Comparison of ENCODE assay signal across 23 cellular contexts in genomic region chr22:37690901-37691504, GRCh38. TPM values are rescaled to one million over a fixed set of nuclear protein-coding genes. Genes with fewer than 3 reads are reported as not detected.
DNase-seq lines count a peak whose midpoint lies in the region; ATAC-seq and TF ChIP-seq lines count a peak whose summit lies in the region.
"Had no signal": no experiment of that assay in that cellular context is flagged by ENCODE, and none has a peak within 500 bp of the region (broad histone marks: within the 10 kb centered on the region; RNA-seq: fewer than 3 reads in every experiment).

No MANE protein-coding gene starts in this region.

- H3K9me3 ChIP-seq in Karpas-422 (ENCODE audit: low read length) (no peaks in the 10 kb centered on the region), gastrocnemius medialis (no peaks in the 10 kb centered on the region)
- H3K9me3 ChIP-seq: A549, SK-N-SH had no signal

- H3K4me3 ChIP-seq in Karpas-422 (ENCODE audit: low read length) (no peak overlapping the region), gastrocnemius medialis (no peak overlapping the region), brain microvascular endothelial cell (ENCODE audit: low read depth, low read length) (no peak overlapping the region)
- H3K4me3 ChIP-seq: A549, GM12878, GM23338 had no signal

- peaks cover 20% of the 10 kb centered on the region for H3K79me2 ChIP-seq in Karpas-422 (ENCODE audit: low read length)

- intact Hi-C loops in gastrocnemius medialis (cut with DNase I; ENCODE audit: low total_unique reads), result no loop called here

- no peak for TF ChIP-seq POLR2A in gastrocnemius medialis (IDR thresholded peaks at IDR 0.05)

- TF ChIP-seq CTCF in gastrocnemius medialis (IDR thresholded peaks at IDR 0.05 in 4 of 5, conservative IDR thresholded peaks at IDR 0.05 in 1 of 5), result no peak
- TF ChIP-seq CTCF in brain microvascular endothelial cell (IDR thresholded peaks at IDR 0.05; ENCODE audit: low read depth, low read length, missing control alignments), result no peak

- in situ Hi-C loops in gastrocnemius medialis (cut with MboI; ENCODE audit: low sequenced_read_pairs in 4 of 4), result loop anchor here in 1 of 4 donors (10.0 kb wide), 1 partner anchor 66 kb away; no protein-coding TSS in a partner anchor
- in situ Hi-C loops in brain microvascular endothelial cell (cut with HindIII; ENCODE audit: low pct_ligation_motif_present, low sequenced_read_pairs), result no loop called here

- no peaks in the 10 kb centered on the region for H3K9me2 ChIP-seq in Karpas-422 (replicated peaks; ENCODE audit: insufficient read depth, low read length)
- H3K9me2 ChIP-seq: SK-N-SH had no signal

- DNase-seq in Karpas-422, result peak; percentile 37
- DNase-seq in astrocyte of the hippocampus (ENCODE audit: low read depth, low spot score), result peak; percentile 73
- DNase-seq in gastrocnemius medialis, result peak; percentile 34 to 74
- DNase-seq in activated gamma-delta T cell treated with Interleukin-2 at 50 U/mL for 16 hours, result no peak
- no peak for DNase-seq in brain microvascular endothelial cell
- DNase-seq: CD8-positive, alpha-beta T cell; DMS53; EL; KBM-7; NCI-H1417 treated with DMSO at 0.1 percent for 48 hours; NCI-H1930; NCI-H2171; NCI-H446; NCI-H526 treated with DMSO at 0.1 percent for 48 hours; NK-92 treated with Interleukin-12 subunit alpha and Interleukin-12 subunit beta, amount 100 ng/mL, for 24 hours; SHP77; SK-N-SH had no signal

- H3K4me1 ChIP-seq in Karpas-422 (ENCODE audit: low read length) (peaks cover 64% of the 10 kb centered on the region), gastrocnemius medialis (peaks cover 9 to 19% of the 10 kb centered on the region in 2 donors)

- H3K27me3 ChIP-seq in Karpas-422 (ENCODE audit: low read length) (no peaks in the 10 kb centered on the region), gastrocnemius medialis (no peaks in the 10 kb centered on the region), brain microvascular endothelial cell (replicated peaks) (no peaks in the 10 kb centered on the region)

- ATAC-seq in esophagus mucosa, result peak; percentile 70
- peak in 1 of 2 donors; percentile 43 for ATAC-seq in gastrocnemius medialis
- no peak for ATAC-seq in HG02642 (IDR thresholded peaks at IDR 0.05; ENCODE audit: poor library complexity, unreplicated experiment)
- ATAC-seq: A549; CD8-positive, alpha-beta T cell; GM12878; GM23338; HCT116 had no signal

- no peak overlapping the region for H2AFZ ChIP-seq in Karpas-422 (ENCODE audit: low read length)
- H2AFZ ChIP-seq: GM23338 had no signal

- H3K4me2 ChIP-seq in Karpas-422 (ENCODE audit: low read depth, low read length, poor library complexity, severe bottlenecking), result no peak overlapping the region
- H3K4me2 ChIP-seq: A549, GM23338, SK-N-SH had no signal

- H4K20me1 ChIP-seq in Karpas-422 (ENCODE audit: insufficient read depth, low read depth, low read length), result no peaks in the 10 kb centered on the region

- 0 out of 2 replicates have a peak overlapping the region, but pooled peaks have one; percentile 95 for H3K27ac ChIP-seq in Karpas-422 (ENCODE audit: low read length)
- peak overlapping the region in 1 of 4 donors; percentile 43 for H3K27ac ChIP-seq in gastrocnemius medialis
- H3K27ac ChIP-seq in brain microvascular endothelial cell, result no peak overlapping the region
- H3K27ac ChIP-seq: A549 had no signal

- H3K9ac ChIP-seq in Karpas-422 (ENCODE audit: low read length), result no peak overlapping the region
- H3K9ac ChIP-seq: SK-N-SH had no signal

- H3K36me3 ChIP-seq in Karpas-422 (ENCODE audit: insufficient read depth, low read length) (peaks cover 14% of the 10 kb centered on the region; the same call in 1 of the 2 replicates), gastrocnemius medialis (peaks cover 0 to 66% of the 10 kb centered on the region in 2 donors), brain microvascular endothelial cell (replicated peaks) (peaks cover 18% of the 10 kb centered on the region)

RNA-seq across cellular contexts. Expression of gene NOL12, which starts 4.9 kb away (rescaled TPM):
- total RNA-seq in Karpas-422 (2014; rRNA removed; shearing (Covaris generic); ENCODE audit: low replicate concordance), result 12.3 and 48.1 TPM in 2 replicates
- 32.8 TPM for total RNA-seq in esophagus mucosa
- 10 to 100 TPM; 10.0 to 21.7 (median 16.6) TPM for total RNA-seq in gastrocnemius medialis

RNA-seq across cellular contexts. Expression of gene TRIOBP, which starts 5.8 kb away (rescaled TPM):
- 14.6 and 45.6 TPM in 2 replicates for total RNA-seq in Karpas-422 (2014; rRNA removed; shearing (Covaris generic); ENCODE audit: low replicate concordance)
- total RNA-seq in esophagus mucosa, result 68.3 TPM
- total RNA-seq in gastrocnemius medialis, result 10 to 100 TPM; 21.7 to 38.2 (median 30.3) TPM

RNA-seq across cellular contexts. Expression of gene LGALS1, which starts 15.6 kb away (rescaled TPM):
- 288 and 308 TPM in 2 replicates for total RNA-seq in Karpas-422 (2014; rRNA removed; shearing (Covaris generic); ENCODE audit: low replicate concordance)
- total RNA-seq in esophagus mucosa (55.5 TPM), gastrocnemius medialis (1,000 to 10,000 TPM in 3 of 4 donors, 100 to 1,000 TPM in 1; 561 to 1,888 (median 1,101) TPM)

RNA-seq across cellular contexts. Expression of gene PDXP, which starts 32.5 kb away (rescaled TPM):
- 75.3 and 78.9 TPM in 2 replicates for total RNA-seq in Karpas-422 (2014; rRNA removed; shearing (Covaris generic); ENCODE audit: low replicate concordance)
- 2.5 TPM for total RNA-seq in esophagus mucosa
- total RNA-seq in gastrocnemius medialis, result 10 to 100 TPM; 10.3 to 28.7 (median 16.6) TPM

RNA-seq across cellular contexts. Expression of gene SH3BP1, which starts 51.5 kb away (rescaled TPM):
- 43.2 and 50.4 TPM in 2 replicates for total RNA-seq in Karpas-422 (2014; rRNA removed; shearing (Covaris generic); ENCODE audit: low replicate concordance)
- 40.2 TPM for total RNA-seq in esophagus mucosa
- total RNA-seq in gastrocnemius medialis, result 1 to 10 TPM in 3 of 4 donors, not detected in 1; 1.1 to 1.8 (median 1.6) TPM

Comparison
In these comparisons a context has a peak if more than half of its experiments do, and no peak if none do; other contexts are left out.
1. DNase-seq: peak in Karpas-422 (single experiment), astrocyte of the hippocampus (single experiment) and gastrocnemius medialis (2 of 2); none in activated gamma-delta T cell treated with Interleukin-2 at 50 U/mL for 16 hours (single experiment) and brain microvascular endothelial cell (single experiment).